In the genomic region with DNA sequence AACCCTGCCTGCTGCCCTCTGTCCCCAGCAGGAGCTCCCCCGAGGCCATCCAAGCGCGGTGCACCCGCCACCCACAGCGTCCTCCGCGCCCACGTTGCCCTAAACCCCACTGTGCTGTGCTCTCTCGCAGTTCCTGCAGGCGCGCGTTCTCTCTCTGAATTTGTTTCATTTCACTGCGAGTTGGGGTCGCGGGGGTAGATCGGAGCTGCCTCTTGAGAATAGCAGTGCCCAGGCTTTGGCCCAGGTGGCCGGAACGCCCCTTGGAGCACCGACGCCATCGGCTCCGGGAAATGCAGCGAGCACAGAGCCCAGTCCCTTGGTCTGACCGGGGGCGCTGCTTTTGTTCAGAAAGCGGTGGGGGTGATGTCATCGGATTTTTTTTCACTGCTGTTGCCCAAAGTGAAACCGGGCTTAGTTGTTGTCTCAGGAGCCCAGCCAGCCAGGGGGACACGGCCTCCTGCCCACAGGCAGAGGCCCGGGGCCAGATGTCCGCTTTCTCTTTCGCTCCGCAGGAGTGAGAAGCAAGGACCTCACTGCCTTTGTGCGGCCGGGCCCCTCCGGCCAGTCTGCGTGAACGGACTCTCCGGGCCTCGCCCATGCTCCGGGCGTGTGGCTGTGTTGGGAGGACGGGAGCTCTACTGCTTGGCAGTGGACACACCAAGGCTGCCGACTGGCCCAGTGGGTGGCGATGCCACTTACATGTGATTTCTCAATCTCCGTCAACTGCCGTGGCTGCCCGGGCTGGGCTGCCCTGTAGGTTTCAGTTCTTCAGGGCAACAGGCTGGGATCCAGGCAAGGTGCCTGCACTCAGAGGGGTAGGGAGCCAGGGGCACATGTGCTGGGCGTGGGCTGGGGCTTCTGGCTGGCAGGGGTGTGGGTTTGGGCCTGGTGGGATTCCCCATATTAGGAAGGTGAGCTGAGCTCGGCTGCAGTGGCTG, we compare ENCODE assay signal across 8 cellular contexts.
A peak's percentile ranks its signal among the peaks of the same experiment; 100 is the strongest.
DNase-seq lines count a peak whose midpoint lies in the region; ATAC-seq and TF ChIP-seq lines count a peak whose summit lies in the region.

No MANE protein-coding gene starts in this region.

- H3K27me3 ChIP-seq in OCI-LY1 (ENCODE audit: insufficient read depth, low read length) (no peaks in the 10 kb centered on the region), adipocyte (replicated peaks; ENCODE audit: control insufficient read depth, insufficient read depth, low read length) (no peaks in the 10 kb centered on the region), parathyroid adenoma (ENCODE audit: control insufficient read depth, insufficient read depth, low read length) (no peaks in the 10 kb centered on the region)

- H3K36me3 ChIP-seq in OCI-LY1 (ENCODE audit: insufficient read depth, low read length): peaks cover 12% of the 10 kb centered on the region
- peaks cover 5% of the 10 kb centered on the region for H3K36me3 ChIP-seq in adipocyte (ENCODE audit: control insufficient read depth, insufficient read depth, low read length, severe bottlenecking)
- H3K36me3 ChIP-seq in parathyroid adenoma (ENCODE audit: control insufficient read depth, insufficient read depth, low read length): no peaks in the 10 kb centered on the region

- intact Hi-C loops in head of caudate nucleus (cut with DNase I): no loop called here

- H2AFZ ChIP-seq in OCI-LY1 (ENCODE audit: low read length): no peak overlapping the region
- H2AFZ ChIP-seq in parathyroid adenoma: no peak overlapping the region

- peak overlapping the region; percentile 85 for H3K4me2 ChIP-seq in OCI-LY1 (ENCODE audit: low read length)
- H3K4me2 ChIP-seq in parathyroid adenoma (ENCODE audit: low read length): peak overlapping the region; percentile 44

- DNase-seq in adipocyte (ENCODE audit: low read depth) (peak; percentile 93), head of caudate nucleus (peak; percentile 64 to 93 (median 80)), NCI-H1694 (lab: John Stamatoyannopoulos, UW) (no peak), NCI-H446 (lab: John Stamatoyannopoulos, UW) (no peak)

- H3K9ac ChIP-seq in OCI-LY1 (ENCODE audit: low read length) (peak overlapping the region; percentile 60), adipocyte (ENCODE audit: low read length) (peak overlapping the region; percentile 83), parathyroid adenoma (no peak overlapping the region)

- H3K4me1 ChIP-seq in OCI-LY1 (ENCODE audit: insufficient read depth, low read length, severe bottlenecking) (peaks cover 25% of the 10 kb centered on the region), adipocyte (ENCODE audit: control insufficient read depth, insufficient read depth, low read length) (peaks cover 34% of the 10 kb centered on the region), parathyroid adenoma (no peaks in the 10 kb centered on the region)

- H4K20me1 ChIP-seq in OCI-LY1 (ENCODE audit: insufficient read depth, low read length): no peaks in the 10 kb centered on the region

- H3K9me3 ChIP-seq in OCI-LY1 (ENCODE audit: low read length) (no peaks in the 10 kb centered on the region), adipocyte (ENCODE audit: control insufficient read depth, low read length) (no peaks in the 10 kb centered on the region), parathyroid adenoma (ENCODE audit: control insufficient read depth, low read length) (no peaks in the 10 kb centered on the region)

- H3K27ac ChIP-seq in OCI-LY1 (ENCODE audit: low read depth, low read length, poor library complexity, severe bottlenecking) (peak overlapping the region; percentile 26), parathyroid adenoma (peak overlapping the region; percentile 63)

- H3K4me3 ChIP-seq in OCI-LY1 (ENCODE audit: low read depth, low read length, poor library complexity, severe bottlenecking): peak overlapping the region; percentile 59
- peak overlapping the region; percentile 77 for H3K4me3 ChIP-seq in adipocyte (ENCODE audit: low read length)
- peak overlapping the region; percentile 22 for H3K4me3 ChIP-seq in parathyroid adenoma (ENCODE audit: low read depth, low read length)

- H3K79me2 ChIP-seq in OCI-LY1 (ENCODE audit: insufficient read depth, low read length): no peaks in the 10 kb centered on the region
- peaks cover 77% of the 10 kb centered on the region for H3K79me2 ChIP-seq in parathyroid adenoma

- no peaks in the 10 kb centered on the region for H3F3A ChIP-seq in OCI-LY1 (ENCODE audit: insufficient read depth, low read length)

- TF ChIP-seq CTCF in OCI-LY1 (IDR thresholded peaks at IDR 0.05; ENCODE audit: low read length) (no peak), parathyroid adenoma (IDR thresholded peaks at IDR 0.05) (no peak)

- no peaks in the 10 kb centered on the region for H3K9me2 ChIP-seq in OCI-LY1 (ENCODE audit: low read depth, low read length)

- ATAC-seq in GM18511 (IDR thresholded peaks at IDR 0.05; ENCODE audit: unreplicated experiment): peak; percentile 88
- peak; percentile 73 for ATAC-seq in HG02981 (IDR thresholded peaks at IDR 0.05; ENCODE audit: unreplicated experiment)

Comparison
In these comparisons a context has a peak if more than half of its experiments do, and no peak if none do; other contexts are left out.
1. H3K4me3 ChIP-seq: peak in every context shown above with its lines; median percentile 77 in adipocyte; 59 in OCI-LY1; 22 in parathyroid adenoma.
2. DNase-seq: peak in adipocyte (single experiment) and head of caudate nucleus (42 of 42); none in NCI-H1694 (single experiment) and NCI-H446 (0 of 2).